ENCODE assay signal across 13 cellular contexts in genomic region chr19:46935066-46935663, GRCh38.
DNase-seq lines count a peak whose midpoint lies in the region; ATAC-seq, FAIRE-seq and TF ChIP-seq lines count a peak whose summit lies in the region.
"Had no signal": no experiment of that assay in that cellular context is flagged by ENCODE, and none has a peak within 500 bp of the region (broad histone marks: within the 10 kb centered on the region; RNA-seq: fewer than 3 reads in every experiment).

No MANE protein-coding gene starts in this region.

- 72 to 75% methylated on average over 7 of the region's 7 CpGs for WGBS in thyroid gland, 2 donors

- CTCF ChIA-PET in activated CD8-positive, alpha-beta T cell treated with anti-CD3 and anti-CD28 coated beads for 36 hours (lab: Charles Lee): interaction anchor here (1.0 kb wide), 1 partner anchor 67 kb away, joined by 3 read pairs; no protein-coding TSS in a partner anchor

- H3K27ac Mint-ChIP-seq in activated CD8-positive, alpha-beta T cell treated with anti-CD3 and anti-CD28 coated beads for 36 hours: peak overlapping the region; percentile 86

- H3K4me1 ChIP-seq in BLaER1 treated with 17β-estradiol and CSF1 and Interleukin-3, amounts not matched to agents 10 nM and 100 nM: peaks cover 16 to 47% (median 22%) of the 10 kb centered on the region in 10 experiments
- H3K4me1 ChIP-seq in mucosa of rectum (ENCODE audit: control insufficient read depth in 2 of 2, insufficient read depth in 2 of 2, low read length in 2 of 2) (peaks cover 2 to 5% of the 10 kb centered on the region in 2 donors), thyroid gland (peaks cover 14 to 43% of the 10 kb centered on the region in 2 donors), tibial artery (peaks cover 0 to 55% (median 41%) of the 10 kb centered on the region in 4 donors)

- no peak for TF ChIP-seq CTCF in activated CD8-positive, alpha-beta T cell treated with anti-CD3 and anti-CD28 coated beads for 36 hours (IDR thresholded peaks at IDR 0.05)
- TF ChIP-seq CTCF in thyroid gland (IDR thresholded peaks at IDR 0.05) (no peak), tibial artery (IDR thresholded peaks at IDR 0.05) (no peak)

- H3K27me3 ChIP-seq in BLaER1 treated with 17β-estradiol and CSF1 and Interleukin-3, amounts not matched to agents 10 nM and 100 nM: no peaks in the 10 kb centered on the region
- no peaks in the 10 kb centered on the region for H3K27me3 ChIP-seq in mucosa of rectum (ENCODE audit: control insufficient read depth in 2 of 2, insufficient read depth in 2 of 2, low read length in 2 of 2)
- no peaks in the 10 kb centered on the region for H3K27me3 ChIP-seq in thyroid gland
- no peaks in the 10 kb centered on the region for H3K27me3 ChIP-seq in tibial artery
- H3K27me3 ChIP-seq: adrenal gland, tibial nerve had no signal

- H3K27ac ChIP-seq in BLaER1 treated with 17β-estradiol and CSF1 and Interleukin-3, amounts not matched to agents 10 nM and 100 nM: peak overlapping the region in 7 of 11 experiments; percentile 13 to 42 (median 30); a peak in 10 of 22 replicates
- H3K27ac ChIP-seq in mucosa of rectum (ENCODE audit: low read depth in 2 of 2, low read length in 2 of 2): peak overlapping the region; percentile 31 to 33
- H3K27ac ChIP-seq in thyroid gland: peak overlapping the region in 1 of 3 donors; percentile 3
- H3K27ac ChIP-seq in tibial artery: peak overlapping the region in 1 of 2 donors; percentile 17
- H3K27ac ChIP-seq: adrenal gland had no signal

- no peak for ATAC-seq in activated CD8-positive, alpha-beta T cell treated with anti-CD3 and anti-CD28 coated beads for 36 hours

- no peaks in the 10 kb centered on the region for H3K27me3 Mint-ChIP-seq in activated CD8-positive, alpha-beta T cell treated with anti-CD3 and anti-CD28 coated beads for 36 hours

- DNase-seq in GM19239 (ENCODE audit: insufficient read length, low spot score): no peak
- no peak for DNase-seq in activated CD8-positive, alpha-beta T cell treated with anti-CD3 and anti-CD28 coated beads for 36 hours
- DNase-seq in thyroid gland: no peak
- no peak for DNase-seq in tibial artery
- no peak for DNase-seq in germinal center (ENCODE audit: low spot score)
- DNase-seq in NCI-H2227 (lab: John Stamatoyannopoulos, UW; ENCODE audit: unreplicated experiment): no peak
- DNase-seq: adrenal gland; DMS79; effector CD4-positive, alpha-beta T cell; NCI-H146 had no signal

- H3K4me3 Mint-ChIP-seq in activated CD8-positive, alpha-beta T cell treated with anti-CD3 and anti-CD28 coated beads for 36 hours: peak overlapping the region; percentile 12

- POLR2A ChIA-PET in activated CD8-positive, alpha-beta T cell treated with anti-CD3 and anti-CD28 coated beads for 36 hours (lab: Charles Lee): no interaction called here

- H4K20me1 ChIP-seq in BLaER1 treated with 17β-estradiol and CSF1 and Interleukin-3, amounts not matched to agents 10 nM and 100 nM: peaks cover 54 to 90% (median 76%) of the 10 kb centered on the region in 11 experiments

- TF ChIP-seq POLR2A in thyroid gland (IDR thresholded peaks at IDR 0.05): no peak

- peaks cover 52% of the 10 kb centered on the region for H3K4me1 Mint-ChIP-seq in activated CD8-positive, alpha-beta T cell treated with anti-CD3 and anti-CD28 coated beads for 36 hours (ENCODE audit: low read depth)

- peaks cover 33 to 60% (median 43%) of the 10 kb centered on the region in 11 experiments for H3K36me3 ChIP-seq in BLaER1 treated with 17β-estradiol and CSF1 and Interleukin-3, amounts not matched to agents 10 nM and 100 nM
- H3K36me3 ChIP-seq in mucosa of rectum (ENCODE audit: control insufficient read depth in 2 of 2, insufficient read depth in 2 of 2, low read length in 2 of 2) (peaks cover 3 to 12% of the 10 kb centered on the region in 2 donors), thyroid gland (no peaks in the 10 kb centered on the region), tibial artery (peaks cover 0 to 13% (median 4%) of the 10 kb centered on the region in 3 donors)

- H3K9me3 Mint-ChIP-seq in activated CD8-positive, alpha-beta T cell treated with anti-CD3 and anti-CD28 coated beads for 36 hours: no peaks in the 10 kb centered on the region

- peak overlapping the region; percentile 45 to 79 (median 67) for H3K4me2 ChIP-seq in BLaER1 treated with 17β-estradiol and CSF1 and Interleukin-3, amounts not matched to agents 10 nM and 100 nM

- peaks cover 8% of the 10 kb centered on the region for H3K36me3 Mint-ChIP-seq in activated CD8-positive, alpha-beta T cell treated with anti-CD3 and anti-CD28 coated beads for 36 hours (ENCODE audit: low read depth)

- peak overlapping the region in 1 of 11 experiments; percentile 19; a peak in 3 of 22 replicates for H3K9ac ChIP-seq in BLaER1 treated with 17β-estradiol and CSF1 and Interleukin-3, amounts not matched to agents 10 nM and 100 nM
- no peak overlapping the region for H3K9ac ChIP-seq in mucosa of rectum (ENCODE audit: low read depth in 1 of 2, low read length in 2 of 2)

- H3K9me3 ChIP-seq in BLaER1 treated with 17β-estradiol and CSF1 and Interleukin-3, amounts not matched to agents 10 nM and 100 nM (replicated peaks in 1 of 11): no peaks in the 10 kb centered on the region
- H3K9me3 ChIP-seq in mucosa of rectum (ENCODE audit: control insufficient read depth in 2 of 2, low read length in 2 of 2) (no peaks in the 10 kb centered on the region), thyroid gland (no peaks in the 10 kb centered on the region), tibial artery (no peaks in the 10 kb centered on the region)
- H3K9me3 ChIP-seq: adrenal gland, tibial nerve had no signal

- peak; percentile 4 for FAIRE-seq in GM19239 (lab: Jason Lieb, UNC)

- intact Hi-C loops in activated CD8-positive, alpha-beta T cell treated with anti-CD3 and anti-CD28 coated beads for 36 hours (cut with micrococcal nuclease): no loop called here
- intact Hi-C loops in thyroid gland (cut with DNase I): no loop called here
- intact Hi-C loops in tibial artery (cut with DNase I; ENCODE audit: low total_unique reads): loop anchor here (5.0 kb wide), 1 partner anchor 42 kb away; no protein-coding TSS in a partner anchor

- no peak overlapping the region for H3K4me3 ChIP-seq in BLaER1 treated with 17β-estradiol and CSF1 and Interleukin-3, amounts not matched to agents 10 nM and 100 nM
- H3K4me3 ChIP-seq in mucosa of rectum (ENCODE audit: low read length in 2 of 2) (no peak overlapping the region), thyroid gland (replicated peaks in 1 of 3) (no peak overlapping the region), tibial artery (no peak overlapping the region)
- H3K4me3 ChIP-seq: adrenal gland, tibial nerve had no signal
